Comparison of ENCODE assay signal across 38 cellular contexts in the genomic region with DNA sequence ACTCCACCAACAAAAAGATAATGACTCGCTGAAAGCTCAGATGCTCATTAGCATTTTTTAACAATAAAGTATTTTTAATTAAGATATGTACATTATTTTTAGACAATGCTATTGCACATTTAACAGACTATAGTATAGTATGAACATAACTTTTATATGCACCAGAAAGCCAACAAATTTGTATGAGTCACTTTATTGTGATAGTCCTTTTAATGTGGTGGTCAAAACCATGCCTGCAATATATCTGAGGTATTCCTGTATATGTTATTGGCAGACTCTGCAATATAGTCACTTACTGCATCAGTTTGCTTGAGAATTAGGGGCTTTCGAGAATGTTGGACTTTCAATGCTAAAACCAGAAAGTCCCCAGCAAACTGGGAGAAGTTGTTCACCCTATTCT. TPM values are rescaled to one million over a fixed set of nuclear protein-coding genes. Genes with fewer than 3 reads are reported as not detected.
"Had no signal": no experiment of that assay in that cellular context is flagged by ENCODE, and none has a peak within 500 bp of the region (broad histone marks: within the 10 kb centered on the region; RNA-seq: fewer than 3 reads in every experiment).

No MANE protein-coding gene starts in this region.

- ATAC-seq: activated naive CD4-positive, alpha-beta T cell treated with anti-CD3 and anti-CD28 coated beads, Interleukin-2, amount 50 U/mL, for 72 hours; activated naive CD8-positive, alpha-beta T cell treated with anti-CD3 and anti-CD28 coated beads, Interleukin-2, amount 50 U/mL, for 24 hours; activated T-cell treated with anti-CD3 and anti-CD28 coated beads, Interleukin-2, amount 50 U/mL, for 4 hours; activated T-cell treated with anti-CD3 and anti-CD28 coated beads, Interleukin-2, amount 50 U/mL, for 72 hours; activated T-helper 17 cell treated with anti-CD3 and anti-CD28 coated beads, Interleukin-2, amount 50 U/mL, for 72 hours; body of pancreas had no signal

- H3K27ac ChIP-seq: adrenal gland, ascending aorta, body of pancreas, brain microvascular endothelial cell, breast epithelium, cardiac muscle cell had no signal

- DNase-seq: activated effector memory CD4-positive, alpha-beta T cell treated with anti-CD3 and anti-CD28 coated beads, Interleukin-2, amount 50 U/mL, for 16 hours; activated effector memory CD4-positive, alpha-beta T cell treated with Interleukin-2 at 50 U/mL for 16 hours; activated gamma-delta T cell; activated gamma-delta T cell treated with Interleukin-2 at 50 U/mL for 16 hours; activated naive CD4-positive, alpha-beta T cell; activated naive CD4-positive, alpha-beta T cell treated with anti-CD3 and anti-CD28 coated beads for 36 hours; activated naive CD4-positive, alpha-beta T cell treated with anti-CD3 and anti-CD28 coated beads, Interleukin-2, amount 10 ng/mL, durations not matched to agents 7 days and 5 days; activated naive CD4-positive, alpha-beta T cell treated with anti-CD3 and anti-CD28 coated beads, Interleukin-2, amount 50 U/mL, for 16 hours; activated naive CD4-positive, alpha-beta T cell treated with Interleukin-2 at 50 U/mL for 16 hours; activated naive CD8-positive, alpha-beta T cell treated with anti-CD3 and anti-CD28 coated beads for 36 hours; activated naive CD8-positive, alpha-beta T cell treated with anti-CD3 and anti-CD28 coated beads, Interleukin-2, amount 10 ng/mL, durations not matched to agents 7 days and 5 days; activated naive CD8-positive, alpha-beta T cell treated with anti-CD3 and anti-CD28 coated beads, Interleukin-2, amount 50 U/mL, for 24 hours; activated T-cell treated with anti-CD3 and anti-CD28 coated beads, Interleukin-2, amount 50 U/mL, for 24 hours; activated T-cell treated with anti-CD3 and anti-CD28 coated beads, Interleukin-2, amount 50 U/mL, for 4 hours; activated T-cell treated with anti-CD3 and anti-CD28 coated beads, Interleukin-2, amount 50 U/mL, for 48 hours; activated T-cell treated with anti-CD3 and anti-CD28 coated beads, Interleukin-2, amount 50 U/mL, for 72 hours; adrenal gland; amniotic stem cell; amygdala; anterior cingulate cortex; aorta; body of pancreas; brain microvascular endothelial cell; caudate nucleus; central memory CD4-positive, alpha-beta T cell; cerebellar nuclear complex had no signal

- H3K4me1 ChIP-seq: adrenal gland, ascending aorta, breast epithelium had no signal

- H3K27me3 ChIP-seq: adrenal gland, ascending aorta, body of pancreas, brain microvascular endothelial cell, breast epithelium, cardiac muscle cell had no signal

- H3K9me3 ChIP-seq: body of pancreas had no signal

- H3K36me3 ChIP-seq: adrenal gland, ascending aorta, brain microvascular endothelial cell, breast epithelium, cardiac muscle cell had no signal

- H3K4me3 ChIP-seq: adrenal gland, ascending aorta, body of pancreas, breast epithelium, cardiac muscle cell had no signal

RNA-seq across cellular contexts. Expression of a gene that starts 51.7 kb away (rescaled TPM):
- total RNA-seq: activated naive CD4-positive, alpha-beta T cell treated with anti-CD3 and anti-CD28 coated beads for 36 hours; activated naive CD4-positive, alpha-beta T cell treated with anti-CD3 and anti-CD28 coated beads, Interleukin-2, amount 50 U/mL, for 72 hours; activated naive CD8-positive, alpha-beta T cell treated with anti-CD3 and anti-CD28 coated beads for 36 hours; activated naive CD8-positive, alpha-beta T cell treated with anti-CD3 and anti-CD28 coated beads, Interleukin-2, amount 10 ng/mL, durations not matched to agents 7 days and 5 days; activated T-cell treated with anti-CD3 and anti-CD28 coated beads, Interleukin-2, amount 50 U/mL, for 4 hours; activated T-cell treated with anti-CD3 and anti-CD28 coated beads, Interleukin-2, amount 50 U/mL, for 72 hours; activated T-helper 1 cell treated with anti-CD3 and anti-CD28 coated beads, Interleukin-12 subunit alpha, Interleukin-12 subunit beta, Interleukin-2, Interleukin-4 antibody, amounts not matched to agents 30 ng/mL and 10 ng/mL and 1 ng/mL, durations not matched to agents 14 hours and 24 hours and 36 hours; activated T-helper 17 cell treated with anti-CD3 and anti-CD28 coated beads, Interleukin-2, amount 50 U/mL, for 72 hours; activated T-helper 2 cell treated with anti-CD3 and anti-CD28 coated beads, Interferon-gamma antibody, Interleukin-2, Interleukin-4, amounts not matched to agents 10 μg/mL and 5 μg/mL and 100 μg/mL, durations not matched to agents 14 hours and 24 hours and 36 hours; adrenal gland; aorta; ascending aorta; astrocyte; breast epithelium; bronchial epithelial cell; cardiac muscle cell; cardiac septum; cerebellum; chondrocyte had no signal
